Comparison of ENCODE assay signal across 7 cellular contexts in genomic region chr1:43979261-43979527, GRCh38. TPM values are rescaled to one million over a fixed set of nuclear protein-coding genes. Genes with fewer than 3 reads are reported as not detected.
DNase-seq lines count a peak whose midpoint lies in the region; ATAC-seq, FAIRE-seq and TF ChIP-seq lines count a peak whose summit lies in the region.
"Had no signal": no experiment of that assay in that cellular context is flagged by ENCODE, and none has a peak within 500 bp of the region (broad histone marks: within the 10 kb centered on the region; RNA-seq: fewer than 3 reads in every experiment).

No MANE protein-coding gene starts in this region.

- peaks cover 36% of the 10 kb centered on the region for H3K36me3 Mint-ChIP-seq in type B pancreatic cell

- H3K9me3 ChIP-seq in HUES6 (ENCODE audit: control insufficient read depth, insufficient read depth, low read depth, low read length) (no peaks in the 10 kb centered on the region), small intestine (ENCODE audit: control insufficient read depth, low read depth) (no peaks in the 10 kb centered on the region), kidney (ENCODE audit: control insufficient read depth in 1 of 2, low read length in 2 of 2) (no peaks in the 10 kb centered on the region)

- FAIRE-seq in small intestine (lab: Jason Lieb, UNC) (no peak), kidney (lab: Jason Lieb, UNC) (no peak)

- H3K4me3 ChIP-seq in HUES6 (ENCODE audit: low read depth, low read length): peak overlapping the region; percentile 61
- H3K4me3 ChIP-seq in small intestine (ENCODE audit: low read depth in 1 of 2, low read length in 2 of 2): peak overlapping the region; percentile 45 to 77
- H3K4me3 ChIP-seq in kidney (ENCODE audit: low read length in 2 of 2): peak overlapping the region in 1 of 2 donors; percentile 49

- no peak overlapping the region for H3K4me3 Mint-ChIP-seq in type B pancreatic cell

- peaks cover 42% of the 10 kb centered on the region for H3K36me3 ChIP-seq in HUES6 (ENCODE audit: control insufficient read depth, insufficient read depth, low read length)
- H3K36me3 ChIP-seq in small intestine (ENCODE audit: control insufficient read depth in 2 of 2, insufficient read depth in 2 of 2, low read length in 2 of 2): peaks cover 0 to 3% of the 10 kb centered on the region in 2 donors
- H3K36me3 ChIP-seq in kidney (ENCODE audit: control insufficient read depth in 1 of 2, insufficient read depth in 2 of 2, low read length in 2 of 2): peaks cover 5 to 26% of the 10 kb centered on the region in 2 donors

- no peak for DNase-seq in epithelial cell of prostate (ENCODE audit: low read depth, low spot score)
- no peak for DNase-seq in small intestine
- no peak for DNase-seq in kidney
- DNase-seq in type B pancreatic cell (ENCODE audit: extremely low spot score, unreplicated experiment): no peak
- DNase-seq: activated gamma-delta T cell had no signal

- H3K27me3 ChIP-seq in HUES6 (ENCODE audit: control insufficient read depth, insufficient read depth, low read length): no peaks in the 10 kb centered on the region
- H3K27me3 ChIP-seq in small intestine (ENCODE audit: control insufficient read depth in 2 of 2, insufficient read depth in 2 of 2, low read length in 2 of 2): no peaks in the 10 kb centered on the region

- 0 to 1% (median 0%) methylated on average over 5 to 45 of the region's 45 CpGs for WGBS in small intestine, 3 donors

- H3K4me1 Mint-ChIP-seq in type B pancreatic cell (ENCODE audit: unreplicated experiment): peaks cover 50% of the 10 kb centered on the region

- peak overlapping the region; percentile 22 for H3K9ac ChIP-seq in HUES6 (ENCODE audit: low read length)
- no peak overlapping the region for H3K9ac ChIP-seq in kidney (ENCODE audit: low read length in 2 of 2)

- intact Hi-C loops in kidney (cut with DNase I): no loop called here

- H3K27me3 Mint-ChIP-seq in type B pancreatic cell: no peaks in the 10 kb centered on the region

- H3K4me1 ChIP-seq in HUES6 (ENCODE audit: control insufficient read depth, insufficient read depth, low read length) (peaks cover 18% of the 10 kb centered on the region), small intestine (ENCODE audit: control insufficient read depth in 2 of 2, insufficient read depth in 1 of 2, low read depth in 1 of 2, low read length in 1 of 2) (peaks cover 13 to 14% of the 10 kb centered on the region in 2 donors), kidney (ENCODE audit: control insufficient read depth in 1 of 2, insufficient read depth in 1 of 2, low read depth in 1 of 2, low read length in 2 of 2) (peaks cover 7 to 33% of the 10 kb centered on the region in 2 donors)

- ATAC-seq in HG03108 (IDR thresholded peaks at IDR 0.05; ENCODE audit: unreplicated experiment): no peak

- no peaks in the 10 kb centered on the region for H3K9me3 Mint-ChIP-seq in type B pancreatic cell

- no peak overlapping the region for H3K27ac Mint-ChIP-seq in type B pancreatic cell

- TF ChIP-seq CTCF in kidney (IDR thresholded peaks at IDR 0.05; ENCODE audit: borderline replicate concordance, extremely low read depth, insufficient read depth) (no peak), type B pancreatic cell (conservative IDR thresholded peaks at IDR 0.05) (no peak)

- H3K27ac ChIP-seq in HUES6 (ENCODE audit: low read depth, low read length): no peak overlapping the region
- peak overlapping the region; percentile 84 for H3K27ac ChIP-seq in epithelial cell of prostate
- H3K27ac ChIP-seq in small intestine (ENCODE audit: low read depth in 1 of 2, low read length in 1 of 2): peak overlapping the region in 1 of 2 donors; percentile 34
- H3K27ac ChIP-seq in kidney (ENCODE audit: low read depth in 2 of 2, low read length in 2 of 2): no peak overlapping the region

RNA-seq across cellular contexts. Expression of gene B4GALT2, which starts 0.2 kb away (rescaled TPM):
- polyA plus RNA-seq in small intestine (10 to 100 TPM in 2 of 3 donors, 1 to 10 TPM in 1; 8.9 to 31.8 (median 20.0) TPM), kidney (ENCODE audit: insufficient read depth, low read depth, low replicate concordance) (32.5 TPM)
- total RNA-seq in kidney (25.1 TPM), type B pancreatic cell (ENCODE audit: low replicate concordance) (44.3 and 54.8 TPM in 2 replicates)

RNA-seq across cellular contexts. Expression of gene ATP6V0B, which starts 4.4 kb away (rescaled TPM):
- polyA plus RNA-seq in small intestine (100 to 1,000 TPM; 104 to 245 (median 201) TPM), kidney (ENCODE audit: insufficient read depth, low read depth, low replicate concordance) (636 TPM)
- total RNA-seq in kidney (156 TPM), type B pancreatic cell (ENCODE audit: low replicate concordance) (115 and 135 TPM in 2 replicates)

RNA-seq across cellular contexts. Expression of gene DPH2, which starts 9.4 kb away (rescaled TPM):
- polyA plus RNA-seq in small intestine: 10 to 100 TPM in 2 of 3 donors, 1 to 10 TPM in 1; 5.8 to 25.2 (median 11.3) TPM
- 24.0 TPM for total RNA-seq in kidney
- 15.9 TPM for polyA plus RNA-seq in kidney (ENCODE audit: insufficient read depth, low read depth, low replicate concordance)
- 25.7 and 30.2 TPM in 2 replicates for total RNA-seq in type B pancreatic cell (ENCODE audit: low replicate concordance)

RNA-seq across cellular contexts. Expression of gene CCDC24, which starts 12.2 kb away (rescaled TPM):
- 10 to 100 TPM in 2 of 3 donors, 1 to 10 TPM in 1; 5.8 to 35.1 (median 20.4) TPM for polyA plus RNA-seq in small intestine
- total RNA-seq in kidney: 24.3 TPM
- 35.6 TPM for polyA plus RNA-seq in kidney (ENCODE audit: insufficient read depth, low read depth, low replicate concordance)
- total RNA-seq in type B pancreatic cell (ENCODE audit: low replicate concordance): 14.9 and 15.6 TPM in 2 replicates

RNA-seq across cellular contexts. Expression of gene IPO13, which starts 32.4 kb away (rescaled TPM):
- 10 to 100 TPM; 14.2 to 24.8 (median 19.2) TPM for polyA plus RNA-seq in small intestine
- total RNA-seq in kidney: 33.8 TPM
- 56.1 TPM for polyA plus RNA-seq in kidney (ENCODE audit: insufficient read depth, low read depth, low replicate concordance)
- 31.5 and 39.4 TPM in 2 replicates for total RNA-seq in type B pancreatic cell (ENCODE audit: low replicate concordance)
